ENCODE assay signal across 22 cellular contexts in the genomic region with DNA sequence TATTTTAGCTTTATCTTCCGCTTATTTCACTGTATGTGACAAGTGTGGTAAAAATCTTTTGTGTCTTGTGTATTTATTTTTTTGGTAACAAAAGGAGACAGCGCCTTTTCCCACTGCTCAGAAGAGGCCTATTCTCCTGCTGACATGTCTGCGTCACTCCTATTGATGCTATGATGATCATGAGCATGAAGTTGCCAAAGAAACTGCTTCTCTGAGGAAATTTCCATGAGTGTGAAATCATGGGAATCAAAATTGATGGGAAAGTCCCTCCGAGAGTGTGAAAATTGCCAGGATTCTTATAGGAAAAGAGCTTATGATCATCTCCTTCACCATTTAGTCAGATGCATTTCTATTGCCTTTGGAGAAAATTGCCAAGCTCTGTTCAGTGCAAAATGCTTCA. TPM values are rescaled to one million over a fixed set of nuclear protein-coding genes. Genes with fewer than 3 reads are reported as not detected.
DNase-seq lines count a peak whose midpoint lies in the region; ATAC-seq and TF ChIP-seq lines count a peak whose summit lies in the region.
"Had no signal": no experiment of that assay in that cellular context is flagged by ENCODE, and none has a peak within 500 bp of the region (broad histone marks: within the 10 kb centered on the region; RNA-seq: fewer than 3 reads in every experiment).

No MANE protein-coding gene starts in this region.

- no peak overlapping the region for H3K4me3 Mint-ChIP-seq in nephron progenitor cell
- H3K4me3 Mint-ChIP-seq in CD8-positive, alpha-beta memory T cell = no peak overlapping the region

- peak overlapping the region in 9 of 11 experiments; percentile 5 to 82 (median 61); a peak in 16 of 22 replicates for H3K27ac ChIP-seq in BLaER1 treated with 17β-estradiol and CSF1 and Interleukin-3, amounts not matched to agents 10 nM and 100 nM
- H3K27ac ChIP-seq in cingulate gyrus (ENCODE audit: low read depth, low read length) (peak overlapping the region; percentile 41), spleen (peak overlapping the region in 7 of 8 donors; percentile 5 to 80 (median 61))
- H3K27ac ChIP-seq in CD8-positive, alpha-beta memory T cell (ENCODE audit: low read depth, low read length) = no peak overlapping the region
- H3K27ac ChIP-seq: 22Rv1, RWPE1 had no signal

- TF ChIP-seq CTCF in nephron progenitor cell (IDR thresholded peaks at IDR 0.05) (no peak), spleen (IDR thresholded peaks at IDR 0.05 in 8 of 11, conservative IDR thresholded peaks at IDR 0.05 in 3 of 11) (no peak)

- H3K4me3 ChIP-seq in BLaER1 treated with 17β-estradiol and CSF1 and Interleukin-3, amounts not matched to agents 10 nM and 100 nM = no peak overlapping the region
- H3K4me3 ChIP-seq in spleen = peak overlapping the region in 1 of 8 donors; percentile 20
- H3K4me3 ChIP-seq in CD8-positive, alpha-beta memory T cell (ENCODE audit: low read length) = no peak overlapping the region
- H3K4me3 ChIP-seq: K562 had no signal

- H3K9ac ChIP-seq in BLaER1 treated with 17β-estradiol and CSF1 and Interleukin-3, amounts not matched to agents 10 nM and 100 nM = peak overlapping the region in 3 of 11 experiments; percentile 24 to 56 (median 32); a peak in 6 of 22 replicates
- H3K9ac ChIP-seq: SK-N-SH had no signal

- DNase-seq in nephron progenitor cell = no peak
- no peak for DNase-seq in spleen
- no peak for DNase-seq in NCI-H69 (lab: John Stamatoyannopoulos, UW)
- no peak for DNase-seq in CD8-positive, alpha-beta memory T cell
- DNase-seq in cerebellar cortex (ENCODE audit: low spot score) = no peak
- DNase-seq: C1 segment of cervical spinal cord, GOT3, MM.1S, NCI-H1092, NCI-H1436, NCI-H1930, NCI-H510A, NCI-H748 treated with DMSO at 0.1 percent for 48 hours, SK-N-SH had no signal

- H3K9me3 Mint-ChIP-seq in nephron progenitor cell = no peaks in the 10 kb centered on the region
- H3K9me3 Mint-ChIP-seq in CD8-positive, alpha-beta memory T cell = no peaks in the 10 kb centered on the region

- peak overlapping the region; percentile 30 for H3K27ac Mint-ChIP-seq in nephron progenitor cell
- H3K27ac Mint-ChIP-seq in CD8-positive, alpha-beta memory T cell = no peak overlapping the region

- intact Hi-C loops in spleen (cut with DNase I; ENCODE audit: low total_unique reads) = no loop called here

- WGBS in spleen, 5 donors = 93 to 96% (median 95%) methylated on average over 4 of the region's 4 CpGs

- H3K36me3 ChIP-seq in BLaER1 treated with 17β-estradiol and CSF1 and Interleukin-3, amounts not matched to agents 10 nM and 100 nM = no peaks in the 10 kb centered on the region
- H3K36me3 ChIP-seq in spleen = no peaks in the 10 kb centered on the region
- H3K36me3 ChIP-seq in CD8-positive, alpha-beta memory T cell (ENCODE audit: insufficient read depth, low read length) = no peaks in the 10 kb centered on the region

- H4K20me1 ChIP-seq in BLaER1 treated with 17β-estradiol and CSF1 and Interleukin-3, amounts not matched to agents 10 nM and 100 nM = no peaks in the 10 kb centered on the region

- H3K4me2 ChIP-seq in BLaER1 treated with 17β-estradiol and CSF1 and Interleukin-3, amounts not matched to agents 10 nM and 100 nM = peak overlapping the region in 8 of 11 experiments; percentile 47 to 76 (median 56); a peak in 15 of 22 replicates
- H3K4me2 ChIP-seq: SK-N-SH had no signal

- peaks cover 83% of the 10 kb centered on the region for H3K4me1 Mint-ChIP-seq in nephron progenitor cell
- H3K4me1 Mint-ChIP-seq in CD8-positive, alpha-beta memory T cell = peaks cover 0 to 5% (median 0%) of the 10 kb centered on the region in 3 donors

- no peaks in the 10 kb centered on the region for H3K36me3 Mint-ChIP-seq in nephron progenitor cell (ENCODE audit: low read depth)
- no peaks in the 10 kb centered on the region for H3K36me3 Mint-ChIP-seq in CD8-positive, alpha-beta memory T cell

- peaks cover 0 to 16% (median 10%) of the 10 kb centered on the region in 11 experiments; a peak in 15 of 22 replicates for H3K27me3 ChIP-seq in BLaER1 treated with 17β-estradiol and CSF1 and Interleukin-3, amounts not matched to agents 10 nM and 100 nM
- no peaks in the 10 kb centered on the region for H3K27me3 ChIP-seq in spleen (replicated peaks in 1 of 7)
- no peaks in the 10 kb centered on the region for H3K27me3 ChIP-seq in CD8-positive, alpha-beta memory T cell (ENCODE audit: insufficient read depth, low read length, poor library complexity, severe bottlenecking)

- POLR2A ChIA-PET in CD8-positive, alpha-beta memory T cell (lab: Charles Lee) = no interaction called here

- no peak for TF ChIP-seq POLR2A in spleen (IDR thresholded peaks at IDR 0.05)

- H3K27me3 Mint-ChIP-seq in nephron progenitor cell (ENCODE audit: low read depth, poor library complexity) = peaks cover 2% of the 10 kb centered on the region
- H3K27me3 Mint-ChIP-seq in CD8-positive, alpha-beta memory T cell = no peaks in the 10 kb centered on the region

- peaks cover 0 to 15% (median 8%) of the 10 kb centered on the region in 11 experiments; a peak in 13 of 22 replicates for H3K9me3 ChIP-seq in BLaER1 treated with 17β-estradiol and CSF1 and Interleukin-3, amounts not matched to agents 10 nM and 100 nM (replicated peaks in 1 of 11)
- H3K9me3 ChIP-seq in spleen = no peaks in the 10 kb centered on the region
- no peaks in the 10 kb centered on the region for H3K9me3 ChIP-seq in CD8-positive, alpha-beta memory T cell (ENCODE audit: low read length)
- H3K9me3 ChIP-seq: SK-N-SH had no signal

- H3K4me1 ChIP-seq in BLaER1 treated with 17β-estradiol and CSF1 and Interleukin-3, amounts not matched to agents 10 nM and 100 nM = peaks cover 26 to 80% (median 41%) of the 10 kb centered on the region in 10 experiments
- peaks cover 9 to 80% (median 29%) of the 10 kb centered on the region in 6 donors for H3K4me1 ChIP-seq in spleen
- no peaks in the 10 kb centered on the region for H3K4me1 ChIP-seq in CD8-positive, alpha-beta memory T cell (ENCODE audit: insufficient read depth, low read length)

- no peak for ATAC-seq in HG03196 (IDR thresholded peaks at IDR 0.05; ENCODE audit: unreplicated experiment)
- ATAC-seq: HCT116, HepG2, K562 had no signal

- CTCF ChIA-PET in CD8-positive, alpha-beta memory T cell (lab: Charles Lee) = interaction anchor here (1.1 kb wide), 1 partner anchor 25 kb away, joined by 3 read pairs; no protein-coding TSS in a partner anchor

RNA-seq across cellular contexts. Expression of gene DARS1, which starts 36.5 kb away (rescaled TPM):
- 10 to 100 TPM; 56.2 to 72.8 (median 64.3) TPM for total RNA-seq in spleen
- 10 to 100 TPM; 65.1 to 88.6 (median 72.1) TPM for polyA plus RNA-seq in spleen
- 100 to 1,000 TPM; 143 to 146 TPM for total RNA-seq in CD8-positive, alpha-beta memory T cell
- polyA plus RNA-seq in CD8-positive, alpha-beta memory T cell = 102 TPM
